Comparison of ENCODE assay signal across 1 cellular context in the genomic region with DNA sequence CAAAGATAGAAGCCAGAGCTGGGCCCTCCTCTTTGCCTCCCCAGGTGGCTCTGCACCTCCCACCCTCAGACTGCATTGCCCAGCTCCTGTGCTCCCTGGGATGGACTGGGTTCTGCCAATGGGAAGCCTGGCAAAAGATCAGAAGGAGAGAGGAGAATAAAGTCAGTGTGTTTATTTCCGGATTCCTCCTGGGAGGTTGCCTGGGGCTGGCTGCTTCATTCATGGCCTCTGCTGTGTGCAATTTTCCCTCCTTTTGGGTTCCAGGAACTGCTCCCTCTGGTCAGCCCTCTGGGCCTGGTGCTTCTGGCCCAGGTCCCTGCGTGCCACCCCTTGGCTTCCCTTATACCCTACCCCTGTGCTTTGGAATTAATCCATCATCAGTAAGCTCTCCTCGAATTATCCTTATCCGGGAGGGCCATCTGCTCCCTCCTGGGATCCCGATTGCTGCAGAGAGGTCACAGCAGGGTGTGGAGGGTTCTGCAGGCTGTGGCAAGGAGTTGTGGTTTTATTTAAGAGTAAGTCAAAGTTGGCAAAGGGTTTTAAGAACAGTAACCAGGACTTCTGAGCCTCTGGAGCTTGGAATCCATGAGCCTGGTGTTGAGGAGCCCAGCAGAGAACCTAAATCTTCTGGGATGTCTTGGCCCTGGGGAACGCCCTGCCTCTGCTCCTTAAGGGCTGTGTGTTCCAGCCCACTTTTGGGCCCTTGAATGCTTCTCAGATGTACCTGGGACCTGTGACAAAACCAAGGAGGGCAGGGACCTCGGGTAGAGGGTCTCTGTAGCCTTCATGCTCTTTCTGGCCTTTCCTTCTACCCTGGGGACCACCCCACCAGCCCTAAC.
TF ChIP-seq lines count a peak whose summit lies in the region.

No MANE protein-coding gene starts in this region.

TF ChIP-seq in IMR-90, 13 proteins besides CTCF, POLR2A, EP300 and RAD21 (continued from another document):
- TF ChIP-seq USF2 (IDR thresholded peaks at IDR 0.05; ENCODE audit: low read depth, low read length) (no peak), MAZ (IDR thresholded peaks at IDR 0.05; ENCODE audit: borderline replicate concordance, low read depth, low read length) (no peak), MAFK (IDR thresholded peaks at IDR 0.05; ENCODE audit: low read depth, low read length) (no peak), RCOR1 (IDR thresholded peaks at IDR 0.05; ENCODE audit: insufficient replicate concordance, low read length) (no peak)
